8 cellular contexts compared by ENCODE assay signal in genomic region chr1:154998818-154999650, GRCh38. TPM values are rescaled to one million over a fixed set of nuclear protein-coding genes. Genes with fewer than 3 reads are reported as not detected.
DNase-seq lines count a peak whose midpoint lies in the region; ATAC-seq and TF ChIP-seq lines count a peak whose summit lies in the region.

No MANE protein-coding gene starts in this region.

- peaks cover 6% of the 10 kb centered on the region for H3K36me3 Mint-ChIP-seq in activated CD4-positive, alpha-beta T cell treated with anti-CD3 and anti-CD28 coated beads, Interleukin-2, amount 10 ng/mL, durations not matched to agents 7 days and 5 days (ENCODE audit: low read depth)
- peaks cover 33% of the 10 kb centered on the region for H3K36me3 Mint-ChIP-seq in dendritic cell treated with granulocyte-macrophage colony-stimulating factor and Interleukin-4, amounts not matched to agents 40 ng/mL and 50 ng/mL, for 4 days (ENCODE audit: low read depth)

- peak overlapping the region; percentile 93 for H3K4me3 Mint-ChIP-seq in activated CD4-positive, alpha-beta T cell treated with anti-CD3 and anti-CD28 coated beads, Interleukin-2, amount 10 ng/mL, durations not matched to agents 7 days and 5 days
- peak overlapping the region; percentile 99 for H3K4me3 Mint-ChIP-seq in dendritic cell treated with granulocyte-macrophage colony-stimulating factor and Interleukin-4, amounts not matched to agents 40 ng/mL and 50 ng/mL, for 4 days

- peak overlapping the region; percentile 97 for H3K4me3 ChIP-seq in lower lobe of right lung

- no peaks in the 10 kb centered on the region for H3K9me3 ChIP-seq in lower lobe of right lung

- peaks cover 38% of the 10 kb centered on the region for H3K4me1 Mint-ChIP-seq in activated CD4-positive, alpha-beta T cell treated with anti-CD3 and anti-CD28 coated beads, Interleukin-2, amount 10 ng/mL, durations not matched to agents 7 days and 5 days
- peaks cover 66% of the 10 kb centered on the region for H3K4me1 Mint-ChIP-seq in dendritic cell treated with granulocyte-macrophage colony-stimulating factor and Interleukin-4, amounts not matched to agents 40 ng/mL and 50 ng/mL, for 4 days (ENCODE audit: low read depth)

- peak; percentile 52 to 55 for DNase-seq in NCI-H187 (lab: John Stamatoyannopoulos, UW)
- DNase-seq in NCI-H187 treated with DMSO at 0.1 percent for 48 hours (lab: John Stamatoyannopoulos, UW), result no peak
- peak; percentile 91 for DNase-seq in NCI-H2171 treated with DMSO at 0.1 percent for 48 hours (lab: John Stamatoyannopoulos, UW)
- peak; percentile 73 for DNase-seq in activated CD4-positive, alpha-beta T cell treated with anti-CD3 and anti-CD28 coated beads, Interleukin-2, amount 10 ng/mL, durations not matched to agents 7 days and 5 days
- peak; percentile 79 for DNase-seq in lower lobe of right lung
- peak; percentile 68 for DNase-seq in stimulated activated CD8-positive, alpha-beta memory T cell treated with anti-CD3 and anti-CD28 coated beads, Interleukin-4, amount 100 ng/mL, for 24 hours (ENCODE audit: low read depth)

- POLR2A ChIA-PET in activated CD4-positive, alpha-beta T cell treated with anti-CD3 and anti-CD28 coated beads, Interleukin-2, amount 10 ng/mL, durations not matched to agents 7 days and 5 days (lab: Charles Lee), result interaction anchor here (0.6 to 1.5 kb wide), 3 partner anchors 15 to 39 kb away, joined by 3 to 7 read pairs (median 5); partner anchors contain the start of gene FLAD1

- no peaks in the 10 kb centered on the region for H3K36me3 ChIP-seq in lower lobe of right lung

- no peaks in the 10 kb centered on the region for H3K9me3 Mint-ChIP-seq in activated CD4-positive, alpha-beta T cell treated with anti-CD3 and anti-CD28 coated beads, Interleukin-2, amount 10 ng/mL, durations not matched to agents 7 days and 5 days
- no peaks in the 10 kb centered on the region for H3K9me3 Mint-ChIP-seq in dendritic cell treated with granulocyte-macrophage colony-stimulating factor and Interleukin-4, amounts not matched to agents 40 ng/mL and 50 ng/mL, for 4 days

- no peak for ATAC-seq in lower lobe of right lung
- ATAC-seq in GM18511 (IDR thresholded peaks at IDR 0.05; ENCODE audit: unreplicated experiment), result no peak

- intact Hi-C loops in dendritic cell treated with granulocyte-macrophage colony-stimulating factor and Interleukin-4, amounts not matched to agents 40 ng/mL and 50 ng/mL, for 4 days (cut with micrococcal nuclease), result loop anchor here (1.0 to 5.0 kb wide), 3 partner anchors 16 to 37 kb away; partner anchors contain the start of genes FLAD1 and PYGO2
- intact Hi-C loops in lower lobe of right lung (cut with DNase I), result no loop called here

- H3K27ac ChIP-seq in lower lobe of right lung, result peak overlapping the region; percentile 86

- H3K27me3 ChIP-seq in lower lobe of right lung (ENCODE audit: low read depth), result no peaks in the 10 kb centered on the region

- CTCF ChIA-PET in activated CD4-positive, alpha-beta T cell treated with anti-CD3 and anti-CD28 coated beads, Interleukin-2, amount 10 ng/mL, durations not matched to agents 7 days and 5 days (lab: Charles Lee), result interaction anchor here (0.7 to 13.0 kb wide), 25 partner anchors 9 to 439 kb away, joined by 3 to 184 read pairs (median 5); partner anchors contain the start of genes ADAM15, CKS1B, FLAD1 and PBXIP1

- TF ChIP-seq CTCF in lower lobe of right lung (IDR thresholded peaks at IDR 0.05), result peak; percentile 87

- peak overlapping the region; percentile 91 for H3K27ac Mint-ChIP-seq in activated CD4-positive, alpha-beta T cell treated with anti-CD3 and anti-CD28 coated beads, Interleukin-2, amount 10 ng/mL, durations not matched to agents 7 days and 5 days
- peak overlapping the region; percentile 63 for H3K27ac Mint-ChIP-seq in dendritic cell treated with granulocyte-macrophage colony-stimulating factor and Interleukin-4, amounts not matched to agents 40 ng/mL and 50 ng/mL, for 4 days

- H3K4me1 ChIP-seq in lower lobe of right lung, result peaks cover 35% of the 10 kb centered on the region

- H3K27me3 Mint-ChIP-seq in activated CD4-positive, alpha-beta T cell treated with anti-CD3 and anti-CD28 coated beads, Interleukin-2, amount 10 ng/mL, durations not matched to agents 7 days and 5 days, result no peaks in the 10 kb centered on the region
- no peaks in the 10 kb centered on the region for H3K27me3 Mint-ChIP-seq in dendritic cell treated with granulocyte-macrophage colony-stimulating factor and Interleukin-4, amounts not matched to agents 40 ng/mL and 50 ng/mL, for 4 days

RNA-seq across cellular contexts. Expression of gene ZBTB7B, which starts 3.6 kb away (rescaled TPM):
- 100 to 1,000 TPM; 112 to 127 TPM for total RNA-seq in activated CD4-positive, alpha-beta T cell treated with anti-CD3 and anti-CD28 coated beads, Interleukin-2, amount 10 ng/mL, durations not matched to agents 7 days and 5 days
- 72.0 TPM for total RNA-seq in lower lobe of right lung

RNA-seq across cellular contexts. Expression of gene LENEP, which starts 5.6 kb away (rescaled TPM):
- total RNA-seq in activated CD4-positive, alpha-beta T cell treated with anti-CD3 and anti-CD28 coated beads, Interleukin-2, amount 10 ng/mL, durations not matched to agents 7 days and 5 days, result 1 to 10 TPM in 1 of 2 experiments, under 1 TPM in 1; 0.85 to 1.0 TPM
- total RNA-seq in lower lobe of right lung, result not detected

RNA-seq across cellular contexts. Expression of gene FLAD1, which starts 15.9 kb away (rescaled TPM):
- total RNA-seq in activated CD4-positive, alpha-beta T cell treated with anti-CD3 and anti-CD28 coated beads, Interleukin-2, amount 10 ng/mL, durations not matched to agents 7 days and 5 days, result 10 to 100 TPM; 41.2 to 41.3 TPM
- total RNA-seq in lower lobe of right lung, result 31.9 TPM

RNA-seq across cellular contexts. Expression of gene CKS1B, which starts 24.6 kb away (rescaled TPM):
- total RNA-seq in activated CD4-positive, alpha-beta T cell treated with anti-CD3 and anti-CD28 coated beads, Interleukin-2, amount 10 ng/mL, durations not matched to agents 7 days and 5 days, result 100 to 1,000 TPM; 147 to 157 TPM
- 28.5 TPM for total RNA-seq in lower lobe of right lung

RNA-seq across cellular contexts. Expression of gene SHC1, which starts 28.5 kb away (rescaled TPM):
- 100 to 1,000 TPM in 1 of 2 experiments, 10 to 100 TPM in 1; 75.1 to 104 TPM for total RNA-seq in activated CD4-positive, alpha-beta T cell treated with anti-CD3 and anti-CD28 coated beads, Interleukin-2, amount 10 ng/mL, durations not matched to agents 7 days and 5 days
- 94.8 TPM for total RNA-seq in lower lobe of right lung
